ENCODE assay signal across 14 cellular contexts in genomic region chr13:43744630-43745029, GRCh38.
"Had no signal": no experiment of that assay in that cellular context is flagged by ENCODE, and none has a peak within 500 bp of the region (broad histone marks: within the 10 kb centered on the region; RNA-seq: fewer than 3 reads in every experiment).

No MANE protein-coding gene starts in this region.

- H3K4me1 Mint-ChIP-seq: activated naive CD4-positive, alpha-beta T cell treated with anti-CD3 and anti-CD28 coated beads, Interleukin-2, amount 50 U/mL, for 24 hours; memory B cell; stimulated activated naive B cell treated with anti-CD40 and anti-IgM and Interleukin-4, amounts not matched to agents 10 μg/mL and 1 μg/mL and 100 μg/mL, for 72 hours had no signal

- H3K27ac Mint-ChIP-seq: activated naive CD4-positive, alpha-beta T cell treated with anti-CD3 and anti-CD28 coated beads, Interleukin-2, amount 50 U/mL, for 24 hours; activated T-cell treated with anti-CD3 and anti-CD28 coated beads, Interleukin-2, amount 50 U/mL, for 72 hours; memory B cell; stimulated activated naive B cell treated with anti-CD40 and anti-IgM and Interleukin-4, amounts not matched to agents 10 μg/mL and 1 μg/mL and 100 μg/mL, for 72 hours had no signal

- H3K9me3 ChIP-seq: spleen had no signal

- H3K4me3 Mint-ChIP-seq: activated naive CD4-positive, alpha-beta T cell treated with anti-CD3 and anti-CD28 coated beads, Interleukin-2, amount 50 U/mL, for 24 hours; activated T-cell treated with anti-CD3 and anti-CD28 coated beads, Interleukin-2, amount 50 U/mL, for 72 hours; memory B cell; stimulated activated naive B cell treated with anti-CD40 and anti-IgM and Interleukin-4, amounts not matched to agents 10 μg/mL and 1 μg/mL and 100 μg/mL, for 72 hours had no signal

- H3K36me3 Mint-ChIP-seq: activated naive CD4-positive, alpha-beta T cell treated with anti-CD3 and anti-CD28 coated beads, Interleukin-2, amount 50 U/mL, for 24 hours; memory B cell; stimulated activated naive B cell treated with anti-CD40 and anti-IgM and Interleukin-4, amounts not matched to agents 10 μg/mL and 1 μg/mL and 100 μg/mL, for 72 hours had no signal

- H3K9me3 Mint-ChIP-seq: activated naive CD4-positive, alpha-beta T cell treated with anti-CD3 and anti-CD28 coated beads, Interleukin-2, amount 50 U/mL, for 24 hours had no signal

- H3K4me1 ChIP-seq: spleen had no signal

- H3K4me3 ChIP-seq: dorsolateral prefrontal cortex, spleen had no signal

- H3K27ac ChIP-seq: dorsolateral prefrontal cortex, spleen had no signal

- ATAC-seq: activated T-cell treated with anti-CD3 and anti-CD28 coated beads, Interleukin-2, amount 50 U/mL, for 72 hours; left ventricle myocardium superior; stimulated activated naive B cell treated with anti-CD40 and anti-IgM and Interleukin-4, amounts not matched to agents 10 μg/mL and 1 μg/mL and 100 μg/mL, for 72 hours had no signal

- H3K36me3 ChIP-seq: spleen had no signal

- H3K27me3 ChIP-seq: dorsolateral prefrontal cortex, spleen had no signal

- DNase-seq: activated CD4-positive, CD25-positive, alpha-beta regulatory T cell treated with anti-CD3 and anti-CD28 coated beads, Interleukin-2, amount 50 U/mL, for 72 hours; activated CD8-positive, alpha-beta memory T cell treated with anti-CD3 and anti-CD28 coated beads for 24 hours; activated gamma-delta T cell; activated T-cell treated with anti-CD3 and anti-CD28 coated beads, Interleukin-2, amount 50 U/mL, for 72 hours; caudate nucleus; dorsolateral prefrontal cortex; head of caudate nucleus; left ventricle myocardium superior; occipital lobe; posterior cingulate gyrus; spleen; stimulated activated naive B cell treated with anti-CD40 and anti-IgM and Interleukin-4, amounts not matched to agents 10 μg/mL and 1 μg/mL and 100 μg/mL, for 72 hours had no signal
